Comparison of ENCODE assay signal across 8 cellular contexts in the genomic region with DNA sequence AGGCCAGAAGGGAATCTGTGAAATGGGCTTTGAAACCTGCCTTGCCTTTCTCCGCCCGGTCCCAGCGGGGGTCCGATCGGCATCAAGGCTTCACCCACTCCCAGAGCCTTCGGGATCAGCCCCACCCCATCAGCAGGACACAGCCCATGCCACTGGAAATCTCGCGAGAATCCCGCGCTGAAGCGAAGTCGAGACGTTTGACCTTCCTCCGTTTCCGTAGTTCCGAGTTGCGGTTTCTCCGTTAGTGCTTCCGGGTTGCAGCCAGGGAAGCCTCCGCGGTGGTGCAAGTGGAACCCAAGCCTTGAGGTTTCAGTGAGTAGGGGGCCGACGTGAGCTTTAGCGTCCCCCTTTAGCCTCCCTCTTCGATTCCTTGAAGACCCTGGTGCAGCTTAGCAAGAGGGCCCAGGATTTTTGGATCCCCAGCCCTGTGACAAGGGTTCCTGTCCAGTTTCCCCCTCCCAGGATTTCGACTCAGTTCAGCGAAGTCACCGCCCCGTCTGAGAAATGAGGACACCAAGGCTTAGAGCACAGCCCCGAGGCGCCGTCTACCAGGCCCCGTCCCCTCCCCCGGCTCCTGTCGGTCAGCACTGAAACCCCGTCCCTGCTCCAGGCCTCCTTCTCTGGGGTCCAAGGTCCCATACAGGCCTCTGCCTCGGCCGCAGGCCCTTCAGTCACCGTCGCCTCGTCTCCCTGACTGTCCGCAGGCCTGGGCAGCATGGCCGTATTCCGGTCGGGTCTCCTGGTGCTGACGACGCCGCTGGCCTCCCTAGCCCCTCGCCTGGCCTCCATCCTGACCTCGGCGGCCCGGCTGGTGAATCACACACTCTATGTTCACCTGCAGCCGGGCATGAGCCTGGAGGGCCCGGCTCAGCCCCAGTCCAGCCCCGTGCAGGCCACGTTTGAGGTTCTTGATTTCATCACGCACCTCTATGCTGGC. TPM values are rescaled to one million over a fixed set of nuclear protein-coding genes. Genes with fewer than 3 reads are reported as not detected.
A peak's percentile ranks its signal among the peaks of the same experiment; 100 is the strongest.
DNase-seq lines count a peak whose midpoint lies in the region; ATAC-seq and TF ChIP-seq lines count a peak whose summit lies in the region.

A gene (plus strand): TSS at position 241 of the 937 bp plus-strand sequence. CDS start 475 bp downstream, at position 716.

- peaks cover 40% of the 10 kb centered on the region for H3K4me1 Mint-ChIP-seq in chondrocyte (ENCODE audit: low read depth)

- peak within 1 kb of the TSS; percentile 93 for H3K27ac Mint-ChIP-seq in chondrocyte (ENCODE audit: unreplicated experiment)

- no peaks in the 10 kb centered on the region for H3K27me3 Mint-ChIP-seq in chondrocyte (ENCODE audit: low read depth)

- peaks cover 1% of the 10 kb centered on the region for H3K36me3 Mint-ChIP-seq in chondrocyte (ENCODE audit: low read depth)

- peak within 1 kb of the TSS; percentile 90 for H3K4me3 Mint-ChIP-seq in chondrocyte (ENCODE audit: unreplicated experiment)

- H3K9me3 Mint-ChIP-seq in chondrocyte (ENCODE audit: low read depth), result no peaks in the 10 kb centered on the region

- peak; percentile 54 for ATAC-seq in HG03196 (IDR thresholded peaks at IDR 0.05; ENCODE audit: unreplicated experiment)
- ATAC-seq in HG03469 (IDR thresholded peaks at IDR 0.05; ENCODE audit: unreplicated experiment), result no peak

- no peak for TF ChIP-seq CTCF in chondrocyte (IDR thresholded peaks at IDR 0.05)

- peak; percentile 95 for DNase-seq in Daoy (ENCODE audit: low read depth)
- peak; percentile 96 to 99 for DNase-seq in NCI-H524 (lab: John Stamatoyannopoulos, UW)
- peak; percentile 84 to 94 for DNase-seq in activated CD4-positive, alpha-beta T cell treated with anti-CD3 and anti-CD28 coated beads for 24 hours (ENCODE audit: low read depth in 2 of 2)
- DNase-seq in chondrocyte (ENCODE audit: low spot score), result peak; percentile 98
- peak; percentile 99 for DNase-seq in islet precursor cell
- peak; percentile 87 to 94 for DNase-seq in stimulated activated CD4-positive, alpha-beta T cell treated with anti-CD3 and anti-CD28 coated beads, Interleukin-12 subunit alpha, Interleukin-12 subunit beta, amount 100 ng/mL, for 24 hours (ENCODE audit: low read depth in 2 of 2)

RNA-seq across cellular contexts. Expression of the gene that starts here (rescaled TPM):
- total RNA-seq in Daoy (2014; rRNA removed; shearing (Covaris generic)), result 18.6 and 19.6 TPM in 2 replicates
- 31.2 to 57.3 TPM (median 37.1 TPM) in 3 replicates for total RNA-seq in chondrocyte
